1 cellular context compared by ENCODE assay signal in genomic region chr11:47553417-47553746, GRCh38.
TF ChIP-seq lines count a peak whose summit lies in the region.

No MANE protein-coding gene starts in this region.

TF ChIP-seq in K562, 482 proteins besides CTCF, POLR2A, EP300 and RAD21:
- TF ChIP-seq MNT (conservative IDR thresholded peaks at IDR 0.05) (no peak), BMI1 (IDR thresholded peaks at IDR 0.05; ENCODE audit: low read length) (no peak), MTA1 (IDR thresholded peaks at IDR 0.05; ENCODE audit: borderline replicate concordance) (no peak), EHMT2 (IDR thresholded peaks at IDR 0.05) (no peak), ADNP (tag; IDR thresholded peaks at IDR 0.05) (no peak), ATF1 (CRISPR knock-in tag; IDR thresholded peaks at IDR 0.05) (no peak), ATF1 (tag; IDR thresholded peaks at IDR 0.05) (peak; percentile 33; the same call in 1 of the 2 replicates), FOXA3 (CRISPR knock-in tag; conservative IDR thresholded peaks at IDR 0.05 in 1 of 2, IDR thresholded peaks at IDR 0.05 in 1 of 2) (no peak), ZNF395 (CRISPR knock-in tag; IDR thresholded peaks at IDR 0.05) (no peak), MAX (CRISPR knock-in tag; IDR thresholded peaks at IDR 0.05) (peak; percentile 11; the same call in 1 of the 2 replicates), KLF13 (tag; IDR thresholded peaks at IDR 0.05; ENCODE audit: borderline replicate concordance, low read depth) (0 out of 2 replicates have a peak, but pooled peaks have one; percentile 2), PHF21A (IDR thresholded peaks at IDR 0.05; ENCODE audit: borderline replicate concordance, low read depth) (no peak), ZNF707 (CRISPR knock-in tag; conservative IDR thresholded peaks at IDR 0.05) (no peak), SMAD4 (CRISPR knock-in tag; conservative IDR thresholded peaks at IDR 0.05) (peak; percentile 11; the same call in 1 of the 2 replicates), THRAP3 (IDR thresholded peaks at IDR 0.05; ENCODE audit: borderline replicate concordance) (no peak), DEAF1 (CRISPR knock-in tag; IDR thresholded peaks at IDR 0.05) (no peak), CREBBP (IDR thresholded peaks at IDR 0.05; ENCODE audit: low read depth, low read length) (no peak), RBM39 (optimal IDR thresholded peaks at IDR 0.05; ENCODE audit: low read depth, low read length) (peak; percentile 42), SPI1 (IDR thresholded peaks at IDR 0.05; ENCODE audit: borderline replicate concordance, low read depth, low read length) (no peak), ZNF263 (CRISPR knock-in tag; IDR thresholded peaks at IDR 0.05; ENCODE audit: borderline replicate concordance) (no peak), PKNOX1 (IDR thresholded peaks at IDR 0.05) (0 out of 2 replicates have a peak, but pooled peaks have one; percentile 24), MGA (IDR thresholded peaks at IDR 0.05) (no peak), POU5F1 (IDR thresholded peaks at IDR 0.05; ENCODE audit: borderline replicate concordance, low read depth, low read length, partially characterized antibody) (no peak), THAP7 (CRISPR knock-in tag; IDR thresholded peaks at IDR 0.05) (no peak), CTBP1 (IDR thresholded peaks at IDR 0.05; ENCODE audit: borderline replicate concordance) (0 out of 2 replicates have a peak, but pooled peaks have one; percentile 12), TCF15 (CRISPR knock-in tag; IDR thresholded peaks at IDR 0.05) (no peak), NR4A1 (CRISPR knock-in tag; IDR thresholded peaks at IDR 0.05) (no peak), NR4A1 (tag; IDR thresholded peaks at IDR 0.05) (no peak), HNRNPL (IDR thresholded peaks at IDR 0.05; ENCODE audit: low read depth, low read length) (0 out of 2 replicates have a peak, but pooled peaks have one; percentile 10), NCOA2 (IDR thresholded peaks at IDR 0.05; ENCODE audit: partially characterized antibody in 2 of 2) (peak in 1 of 2 experiments; percentile 56), JUNB (CRISPR knock-in tag; conservative IDR thresholded peaks at IDR 0.05) (0 out of 2 replicates have a peak, but pooled peaks have one; percentile 20), HNRNPH1 (optimal IDR thresholded peaks at IDR 0.05; ENCODE audit: low read depth, low read length) (no peak), NRF1 (conservative IDR thresholded peaks at IDR 0.05 in 1 of 2, IDR thresholded peaks at IDR 0.05 in 1 of 2) (peak; percentile 11 to 51; a peak in 2 of 4 replicates), CBFB (CRISPR knock-in tag; IDR thresholded peaks at IDR 0.05) (no peak)
